ENCODE assay signal across 8 cellular contexts in the genomic region with DNA sequence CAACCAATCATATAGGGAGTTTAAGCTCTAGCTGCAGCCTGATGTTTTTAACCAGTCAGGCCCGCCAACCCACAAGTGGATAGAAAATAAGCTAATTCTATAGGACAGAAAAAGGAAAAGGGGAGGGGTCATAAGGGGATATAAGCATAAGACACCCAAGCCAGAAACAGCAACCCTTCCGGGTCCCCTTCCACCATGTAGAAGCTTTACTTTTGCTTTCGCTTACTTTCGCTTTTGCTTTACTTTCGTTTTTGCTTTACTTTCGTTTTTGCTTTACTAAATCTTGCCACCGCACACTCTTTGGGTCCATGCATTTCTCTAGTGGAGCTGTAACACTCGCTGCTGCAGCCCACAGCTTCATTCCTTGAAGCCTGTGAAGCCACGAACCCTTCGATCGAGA.
A peak's percentile ranks its signal among the peaks of the same experiment; 100 is the strongest.
DNase-seq lines count a peak whose midpoint lies in the region; ATAC-seq and TF ChIP-seq lines count a peak whose summit lies in the region.
"Not testable (repeated sequence)": the region's sequence is repeated elsewhere in the genome, so short reads cannot be mapped to it uniquely, and the experiment has no call there.

No MANE protein-coding gene starts in this region.

- CTCF ChIA-PET in SK-N-SH (lab: Yijun Ruan, JAX), result interaction anchor here (0.7 to 2.2 kb wide), 4 partner anchors 32 to 224 kb away, joined by 3 to 5 read pairs (median 4); no protein-coding TSS in a partner anchor

- H3K4me3 ChIP-seq in AG10803 (ENCODE audit: low read length) (peak overlapping the region; percentile 27; the same call in 1 of the 2 replicates), GM12865 (ENCODE audit: low read depth, low read length) (peak overlapping the region; percentile 27), SK-N-SH (ENCODE audit: low read depth in 2 of 2, low read length in 1 of 2) (peak overlapping the region in 1 of 2 experiments; percentile 41; a peak in 1 of 4 replicates)

- not testable (repeated sequence) for H3K4me1 ChIP-seq in SK-N-SH (ENCODE audit: control insufficient read depth in 1 of 2, insufficient read depth in 2 of 2, low read depth in 1 of 2, low read length in 1 of 2)

- DNase-seq in AG10803 (ENCODE audit: low read depth); SK-N-SH; natural killer cell: not testable (repeated sequence)
- DNase-seq in GM12865 (ENCODE audit: low read depth) (peak; percentile 68), NAMALWA (ENCODE audit: low spot score) (peak; percentile 6)

- H3K4me2 ChIP-seq in SK-N-SH, result peak overlapping the region; percentile 50; the same call in 1 of the 2 replicates

- H3K9me2 ChIP-seq in SK-N-SH, result not testable (repeated sequence)

- H3K9ac ChIP-seq in SK-N-SH, result not testable (repeated sequence)

- not testable (repeated sequence) for H3K4me1 Mint-ChIP-seq in activated T-helper 17 cell treated with anti-CD3 and anti-CD28 coated beads, Interleukin-2, amount 50 U/mL, for 72 hours
- H3K4me1 Mint-ChIP-seq in natural killer cell, result peaks cover 0 to 18% of the 10 kb centered on the region in 2 donors

- H3K27me3 ChIP-seq in SK-N-SH (ENCODE audit: insufficient read depth), result not testable (repeated sequence)

- not testable (repeated sequence) for TF ChIP-seq CTCF in AG10803 (conservative IDR thresholded peaks at IDR 0.05; ENCODE audit: low read length); GM12865 (IDR thresholded peaks at IDR 0.05; ENCODE audit: insufficient read depth, low read depth, low read length, missing control alignments); SK-N-SH (IDR thresholded peaks at IDR 0.05); natural killer cell (IDR thresholded peaks at IDR 0.05)

- H3K9me3 ChIP-seq in SK-N-SH, result not testable (repeated sequence)

- 69% methylated on average over 11 of the region's 11 CpGs for WGBS in SK-N-SH (ENCODE audit: low lambda C conversion rate)

- TF ChIP-seq EP300 in SK-N-SH (IDR thresholded peaks at IDR 0.05; ENCODE audit: borderline replicate concordance in 1 of 2, low read depth in 1 of 2, low read length in 1 of 2), result not testable (repeated sequence)

- H3K4me3 Mint-ChIP-seq in activated T-helper 17 cell treated with anti-CD3 and anti-CD28 coated beads, Interleukin-2, amount 50 U/mL, for 72 hours, result peak overlapping the region; percentile 72
- H3K4me3 Mint-ChIP-seq in natural killer cell, result not testable (repeated sequence)

- ATAC-seq in GM21576 (IDR thresholded peaks at IDR 0.05; ENCODE audit: unreplicated experiment), result peak; percentile 69
- ATAC-seq in HG03175 (IDR thresholded peaks at IDR 0.05; ENCODE audit: unreplicated experiment), result peak; percentile 81
- ATAC-seq in activated T-helper 17 cell treated with anti-CD3 and anti-CD28 coated beads, Interleukin-2, amount 50 U/mL, for 72 hours (replicated peaks), result peak; percentile 80
- peak in 2 of 3 donors; percentile 66 to 91 for ATAC-seq in natural killer cell

- H3K36me3 Mint-ChIP-seq in activated T-helper 17 cell treated with anti-CD3 and anti-CD28 coated beads, Interleukin-2, amount 50 U/mL, for 72 hours (ENCODE audit: low read depth); natural killer cell: not testable (repeated sequence)

- H2AFZ ChIP-seq in SK-N-SH (ENCODE audit: low read depth), result peak overlapping the region; percentile 63; the same call in 1 of the 2 replicates

- not testable (repeated sequence) for H3K79me2 ChIP-seq in SK-N-SH (ENCODE audit: insufficient read depth)

- not testable (repeated sequence) for TF ChIP-seq RAD21 in SK-N-SH (IDR thresholded peaks at IDR 0.05; ENCODE audit: low read length)

- H3K27ac ChIP-seq in SK-N-SH (ENCODE audit: low read depth in 2 of 2, low read length in 1 of 2), result not testable (repeated sequence)

- H3K27me3 Mint-ChIP-seq in activated T-helper 17 cell treated with anti-CD3 and anti-CD28 coated beads, Interleukin-2, amount 50 U/mL, for 72 hours; natural killer cell (ENCODE audit: low read depth in 2 of 2): not testable (repeated sequence)

- H3K27ac Mint-ChIP-seq in activated T-helper 17 cell treated with anti-CD3 and anti-CD28 coated beads, Interleukin-2, amount 50 U/mL, for 72 hours, result peak overlapping the region; percentile 60
- H3K27ac Mint-ChIP-seq in natural killer cell, result peak overlapping the region in 1 of 2 donors; percentile 77

- not testable (repeated sequence) for H3F3A ChIP-seq in SK-N-SH (replicated peaks; ENCODE audit: insufficient read depth)

- peaks cover 13% of the 10 kb centered on the region for H3K9me3 Mint-ChIP-seq in activated T-helper 17 cell treated with anti-CD3 and anti-CD28 coated beads, Interleukin-2, amount 50 U/mL, for 72 hours
- H3K9me3 Mint-ChIP-seq in natural killer cell, result not testable (repeated sequence)

- intact Hi-C loops in natural killer cell (cut with micrococcal nuclease), result not testable (repeated sequence)

- H3K36me3 ChIP-seq in SK-N-SH (replicated peaks in 1 of 2; ENCODE audit: control insufficient read depth in 1 of 2, insufficient read depth in 2 of 2, low read length in 1 of 2), result not testable (repeated sequence)

- not testable (repeated sequence) for H4K20me1 ChIP-seq in SK-N-SH (ENCODE audit: insufficient read depth)

- POLR2A ChIA-PET in SK-N-SH (lab: Yijun Ruan, JAX), result not testable (repeated sequence)
